ENCODE assay signal across 8 cellular contexts in the genomic region with DNA sequence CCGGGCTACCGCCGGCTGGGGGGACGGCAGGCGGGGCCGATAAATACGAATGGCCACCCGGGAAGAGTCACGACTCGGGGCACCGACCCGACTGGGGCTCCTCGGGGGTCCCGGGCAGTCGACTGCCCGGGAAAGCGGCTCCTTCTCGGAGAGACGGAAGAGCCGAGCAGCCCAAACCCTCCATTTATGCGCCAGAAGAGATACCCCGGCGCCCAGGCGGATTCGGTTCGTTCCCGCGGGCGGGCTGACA. TPM values are rescaled to one million over a fixed set of nuclear protein-coding genes. Genes with fewer than 3 reads are reported as not detected.
DNase-seq lines count a peak whose midpoint lies in the region; ATAC-seq, FAIRE-seq and TF ChIP-seq lines count a peak whose summit lies in the region.

No MANE protein-coding gene starts in this region.

- H3K4me1 ChIP-seq in body of pancreas (peaks cover 17% of the 10 kb centered on the region), mesodermal cell (ENCODE audit: control insufficient read depth, insufficient read depth, low read length, poor library complexity, severe bottlenecking) (no peaks in the 10 kb centered on the region)

- no peak for TF ChIP-seq POLR2A in body of pancreas (IDR thresholded peaks at IDR 0.05)

- H3K4me3 Mint-ChIP-seq in activated naive CD4-positive, alpha-beta T cell treated with anti-CD3 and anti-CD28 coated beads, Interleukin-2, amount 50 U/mL, for 24 hours, result peak overlapping the region; percentile 96

- no peaks in the 10 kb centered on the region for H3K36me3 ChIP-seq in body of pancreas (replicated peaks in 1 of 2; ENCODE audit: insufficient read depth in 1 of 2, low read depth in 2 of 2)
- H3K36me3 ChIP-seq in mesodermal cell (ENCODE audit: control insufficient read depth, insufficient read depth, low read length), result peaks cover 6% of the 10 kb centered on the region

- peak; percentile 23 for ATAC-seq in HG03520 (IDR thresholded peaks at IDR 0.05; ENCODE audit: unreplicated experiment)
- peak; percentile 19 for ATAC-seq in body of pancreas
- ATAC-seq in HG03565 (IDR thresholded peaks at IDR 0.05; ENCODE audit: unreplicated experiment), result no peak

- H3K9me3 ChIP-seq in body of pancreas (no peaks in the 10 kb centered on the region), mesodermal cell (ENCODE audit: control insufficient read depth, low read length) (no peaks in the 10 kb centered on the region)

- no peak for DNase-seq in activated naive CD4-positive, alpha-beta T cell treated with Interleukin-2 at 50 U/mL for 16 hours
- peak in 2 of 4 donors; percentile 33 to 39 for DNase-seq in body of pancreas
- no peak for DNase-seq in GF-D8 (lab: John Stamatoyannopoulos, UW)
- no peak for DNase-seq in HTR-8/SVneo (ENCODE audit: insufficient read length, low spot score)

- FAIRE-seq in HTR-8/SVneo (lab: Jason Lieb, UNC), result no peak

- H3K36me3 Mint-ChIP-seq in activated naive CD4-positive, alpha-beta T cell treated with anti-CD3 and anti-CD28 coated beads, Interleukin-2, amount 50 U/mL, for 24 hours, result peaks cover 9% of the 10 kb centered on the region

- WGBS in body of pancreas, 2 donors, result 0% methylated on average over 8 to 29 of the region's 29 CpGs
- 0 to 1% methylated on average over 18 to 29 of the region's 29 CpGs for WGBS in mesodermal cell (ENCODE audit: insufficient coverage in 2 of 2), 2 experiments

- H3K27ac ChIP-seq in body of pancreas (peak overlapping the region; percentile 79 to 96 (median 88)), mesodermal cell (ENCODE audit: low read depth, low read length, severe bottlenecking) (peak overlapping the region; percentile 74)

- no peaks in the 10 kb centered on the region for H3K27me3 ChIP-seq in body of pancreas

- intact Hi-C loops in body of pancreas (cut with DNase I), result no loop called here

- H3K27me3 Mint-ChIP-seq in activated naive CD4-positive, alpha-beta T cell treated with anti-CD3 and anti-CD28 coated beads, Interleukin-2, amount 50 U/mL, for 24 hours, result no peaks in the 10 kb centered on the region

- peak overlapping the region; percentile 90 for H3K27ac Mint-ChIP-seq in activated naive CD4-positive, alpha-beta T cell treated with anti-CD3 and anti-CD28 coated beads, Interleukin-2, amount 50 U/mL, for 24 hours

- no peaks in the 10 kb centered on the region for H3K9me3 Mint-ChIP-seq in activated naive CD4-positive, alpha-beta T cell treated with anti-CD3 and anti-CD28 coated beads, Interleukin-2, amount 50 U/mL, for 24 hours

- no peak for TF ChIP-seq CTCF in body of pancreas (IDR thresholded peaks at IDR 0.05)

- peaks cover 69% of the 10 kb centered on the region for H3K4me1 Mint-ChIP-seq in activated naive CD4-positive, alpha-beta T cell treated with anti-CD3 and anti-CD28 coated beads, Interleukin-2, amount 50 U/mL, for 24 hours

- H3K4me3 ChIP-seq in body of pancreas, result peak overlapping the region; percentile 91
- H3K4me3 ChIP-seq in mesodermal cell (ENCODE audit: extremely low read depth, insufficient read depth, low read length, poor library complexity, severe bottlenecking), result peak overlapping the region; percentile 84

RNA-seq across cellular contexts. Expression of a gene that starts 0.4 kb away (rescaled TPM):
- 1 to 10 TPM; 4.6 to 4.7 TPM for total RNA-seq in body of pancreas
- polyA plus RNA-seq in mesodermal cell (2013, experiment 1 of 2), result 8.3 TPM
- polyA plus RNA-seq in mesodermal cell (2013, experiment 2 of 2), result 9.2 TPM

RNA-seq across cellular contexts. Expression of a gene that starts 44.2 kb away (rescaled TPM):
- total RNA-seq in body of pancreas, result 10 to 100 TPM; 51.9 to 84.0 TPM
- 36.7 TPM for polyA plus RNA-seq in mesodermal cell (2013, experiment 1 of 2)
- polyA plus RNA-seq in mesodermal cell (2013, experiment 2 of 2), result 41.7 TPM
